In genomic region chr21:39086547-39086946, GRCh38 we compare ENCODE assay signal across 1 cellular context.
TF ChIP-seq lines count a peak whose summit lies in the region.

No MANE protein-coding gene starts in this region.

TF ChIP-seq in HCT116, 20 proteins besides CTCF, POLR2A, EP300 and RAD21 (continued from another document):
- no peak for TF ChIP-seq ZBTB33 (IDR thresholded peaks at IDR 0.05; ENCODE audit: extremely low read depth, insufficient replicate concordance, low read length)
TF ChIP-seq in HCT116: peak in this region for 0.
